In genomic region chr15:80527406-80527805, GRCh38 we compare ENCODE assay signal across 21 cellular contexts.
DNase-seq lines count a peak whose midpoint lies in the region; FAIRE-seq and TF ChIP-seq lines count a peak whose summit lies in the region.
"Had no signal": no experiment of that assay in that cellular context is flagged by ENCODE, and none has a peak within 500 bp of the region (broad histone marks: within the 10 kb centered on the region; RNA-seq: fewer than 3 reads in every experiment).

No MANE protein-coding gene starts in this region.

- no peak overlapping the region for H3K27ac Mint-ChIP-seq in activated naive CD4-positive, alpha-beta T cell treated with anti-CD3 and anti-CD28 coated beads, Interleukin-2, amount 10 ng/mL, durations not matched to agents 7 days and 5 days
- H3K27ac Mint-ChIP-seq: CD14-positive monocyte; CD8-positive, alpha-beta T cell had no signal

- H4K20me1 ChIP-seq in OCI-LY3 (ENCODE audit: insufficient read depth, low read length) = no peaks in the 10 kb centered on the region

- TF ChIP-seq CTCF in OCI-LY3 (IDR thresholded peaks at IDR 0.05; ENCODE audit: low read depth, low read length) (no peak), bronchial epithelial cell (IDR thresholded peaks at IDR 0.05; ENCODE audit: insufficient read depth, low read length, severe bottlenecking) (no peak)

- peaks cover 78% of the 10 kb centered on the region for H3K4me1 ChIP-seq in OCI-LY3 (ENCODE audit: low read length)
- peaks cover 9 to 20% (median 19%) of the 10 kb centered on the region in 3 donors for H3K4me1 ChIP-seq in skeletal muscle tissue (ENCODE audit: control insufficient read depth in 3 of 3, insufficient read depth in 3 of 3, low read length in 3 of 3)
- H3K4me1 ChIP-seq: A549, HAP-1 had no signal

- DNase-seq in bronchial epithelial cell (ENCODE audit: low read depth) (no peak), fibroblast of peridontal ligament (ENCODE audit: extremely low read depth) (peak; percentile 62), NCI-H524 (lab: John Stamatoyannopoulos, UW) (no peak)
- DNase-seq in activated effector memory CD4-positive, alpha-beta T cell treated with anti-CD3 and anti-CD28 coated beads, Interleukin-2, amount 50 U/mL, for 16 hours = no peak
- no peak for DNase-seq in effector CD8-positive, alpha-beta T cell (lab: John Stamatoyannopoulos, UW)
- DNase-seq in activated naive CD4-positive, alpha-beta T cell treated with anti-CD3 and anti-CD28 coated beads, Interleukin-2, amount 10 ng/mL, durations not matched to agents 7 days and 5 days = no peak
- DNase-seq: CD8-positive, alpha-beta T cell; COR-L47; DND-41; GDM1 had no signal

- no peak overlapping the region for H2AFZ ChIP-seq in OCI-LY3 (ENCODE audit: low read depth, low read length)

- no peak overlapping the region for H3K4me3 Mint-ChIP-seq in activated naive CD4-positive, alpha-beta T cell treated with anti-CD3 and anti-CD28 coated beads, Interleukin-2, amount 10 ng/mL, durations not matched to agents 7 days and 5 days
- H3K4me3 Mint-ChIP-seq: CD14-positive monocyte; CD8-positive, alpha-beta T cell had no signal

- peaks cover 4% of the 10 kb centered on the region for H3K27me3 Mint-ChIP-seq in activated naive CD4-positive, alpha-beta T cell treated with anti-CD3 and anti-CD28 coated beads, Interleukin-2, amount 10 ng/mL, durations not matched to agents 7 days and 5 days

- FAIRE-seq in bronchial epithelial cell (lab: Jason Lieb, UNC) = peak; percentile 92
- FAIRE-seq: A549, D721Med, GM12892, GM19239, H1, HepG2, HTR-8/SVneo had no signal

- H3K9ac ChIP-seq in OCI-LY3 (ENCODE audit: low read length) (peak overlapping the region; percentile 71; the same call in 1 of the 2 replicates), skeletal muscle tissue (ENCODE audit: low read depth in 1 of 3, low read length in 3 of 3) (no peak overlapping the region)

- no peaks in the 10 kb centered on the region for H3K79me2 ChIP-seq in OCI-LY3 (ENCODE audit: low read length)

- CTCF ChIA-PET in activated naive CD4-positive, alpha-beta T cell treated with anti-CD3 and anti-CD28 coated beads, Interleukin-2, amount 10 ng/mL, durations not matched to agents 7 days and 5 days (lab: Charles Lee) = no interaction called here

- H3K9me3 Mint-ChIP-seq in activated naive CD4-positive, alpha-beta T cell treated with anti-CD3 and anti-CD28 coated beads, Interleukin-2, amount 10 ng/mL, durations not matched to agents 7 days and 5 days = no peaks in the 10 kb centered on the region
- H3K9me3 Mint-ChIP-seq: CD8-positive, alpha-beta T cell had no signal

- no peaks in the 10 kb centered on the region for H3K27me3 ChIP-seq in OCI-LY3 (ENCODE audit: low read depth, low read length)
- H3K27me3 ChIP-seq in bronchial epithelial cell (ENCODE audit: control insufficient read depth, insufficient read depth, low read length) = no peaks in the 10 kb centered on the region
- H3K27me3 ChIP-seq in skeletal muscle tissue (ENCODE audit: control insufficient read depth in 3 of 3, insufficient read depth in 3 of 3, low read length in 3 of 3) = no peaks in the 10 kb centered on the region

- H3K9me3 ChIP-seq in OCI-LY3 (ENCODE audit: insufficient read depth, low read length) (peaks cover 5% of the 10 kb centered on the region; the same call in 1 of the 2 replicates), skeletal muscle tissue (ENCODE audit: control insufficient read depth in 3 of 3, low read length in 3 of 3) (no peaks in the 10 kb centered on the region)
- H3K9me3 ChIP-seq: A549, HAP-1 had no signal

- no peaks in the 10 kb centered on the region for H3K36me3 Mint-ChIP-seq in activated naive CD4-positive, alpha-beta T cell treated with anti-CD3 and anti-CD28 coated beads, Interleukin-2, amount 10 ng/mL, durations not matched to agents 7 days and 5 days
- H3K36me3 Mint-ChIP-seq: CD14-positive monocyte; CD8-positive, alpha-beta T cell had no signal

- H3K36me3 ChIP-seq in OCI-LY3 (replicated peaks; ENCODE audit: low read depth, low read length) (peaks cover 17% of the 10 kb centered on the region), bronchial epithelial cell (ENCODE audit: control insufficient read depth, insufficient read depth, low read length) (no peaks in the 10 kb centered on the region), skeletal muscle tissue (ENCODE audit: control insufficient read depth in 3 of 3, insufficient read depth in 3 of 3, low read length in 3 of 3) (no peaks in the 10 kb centered on the region)
- H3K36me3 ChIP-seq: HAP-1 had no signal

- no peaks in the 10 kb centered on the region for H3K4me1 Mint-ChIP-seq in activated naive CD4-positive, alpha-beta T cell treated with anti-CD3 and anti-CD28 coated beads, Interleukin-2, amount 10 ng/mL, durations not matched to agents 7 days and 5 days

- H3K4me2 ChIP-seq in OCI-LY3 (ENCODE audit: low read length) = peak overlapping the region; percentile 59; the same call in 1 of the 2 replicates
- H3K4me2 ChIP-seq: A549 had no signal

- H3K27ac ChIP-seq in OCI-LY3 (ENCODE audit: low read length) (peak overlapping the region; percentile 96), skeletal muscle tissue (ENCODE audit: low read depth, low read length) (peak overlapping the region; percentile 45)
- H3K27ac ChIP-seq: A549 had no signal

- H3K4me3 ChIP-seq in OCI-LY3 (ENCODE audit: low read length) = no peak overlapping the region
- H3K4me3 ChIP-seq in bronchial epithelial cell (ENCODE audit: low read depth, low read length) = no peak overlapping the region
- H3K4me3 ChIP-seq in skeletal muscle tissue (ENCODE audit: low read length in 3 of 3) = no peak overlapping the region
- H3K4me3 ChIP-seq: A549, HAP-1 had no signal
